ENCODE assay signal across 17 cellular contexts in the genomic region with DNA sequence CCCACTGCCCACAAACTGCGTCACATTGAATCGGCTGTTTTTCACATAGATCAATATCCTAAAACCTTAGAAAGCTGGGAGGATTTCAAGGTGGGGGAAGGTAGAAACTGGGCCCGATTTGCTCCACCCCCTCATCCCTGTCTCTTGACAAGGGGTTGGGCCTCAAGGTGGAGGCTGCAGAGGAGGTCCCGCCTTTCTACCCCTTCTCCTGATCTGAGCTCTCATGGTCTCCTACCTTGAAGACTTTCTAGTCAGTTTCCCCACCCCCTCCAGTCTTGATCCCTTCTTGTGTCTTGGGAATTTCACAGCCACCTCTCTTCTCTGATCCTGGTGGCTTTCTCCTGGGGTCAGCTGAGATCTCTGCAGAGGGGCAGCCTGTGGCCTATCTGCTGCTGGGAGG. TPM values are rescaled to one million over a fixed set of nuclear protein-coding genes. Genes with fewer than 3 reads are reported as not detected.
DNase-seq lines count a peak whose midpoint lies in the region; ATAC-seq and TF ChIP-seq lines count a peak whose summit lies in the region.
"Had no signal": no experiment of that assay in that cellular context is flagged by ENCODE, and none has a peak within 500 bp of the region (broad histone marks: within the 10 kb centered on the region; RNA-seq: fewer than 3 reads in every experiment).

No MANE protein-coding gene starts in this region.

- H3K4me1 ChIP-seq in breast epithelium, result peaks cover 0 to under 1% of the 10 kb centered on the region in 2 donors

- no peak overlapping the region for H3K27ac ChIP-seq in breast epithelium
- no peak overlapping the region for H3K27ac ChIP-seq in WERI-Rb-1
- H3K27ac ChIP-seq: C4-2B, RWPE1, SJSA1 had no signal

- no peaks in the 10 kb centered on the region for H3K27me3 Mint-ChIP-seq in MCF 10A (ENCODE audit: insufficient read depth, unreplicated experiment)

- H3K9me3 ChIP-seq in breast epithelium (no peaks in the 10 kb centered on the region), WERI-Rb-1 (ENCODE audit: severe bottlenecking) (no peaks in the 10 kb centered on the region)
- H3K9me3 ChIP-seq: SJSA1 had no signal

- DNase-seq in MCF 10A (ENCODE audit: unreplicated experiment) (no peak), breast epithelium (ENCODE audit: low spot score in 2 of 2) (no peak), WERI-Rb-1 (peak; percentile 36), iPS-NIHi7 (ENCODE audit: extremely low spot score) (peak; percentile 53), SIG-M5 (lab: John Stamatoyannopoulos, UW) (no peak), SW480 (ENCODE audit: low spot score) (no peak), NCI-H2196 (lab: John Stamatoyannopoulos, UW; ENCODE audit: unreplicated experiment) (no peak)
- DNase-seq in stimulated activated effector memory CD8-positive, alpha-beta T cell treated with anti-CD3 and anti-CD28 coated beads, Interleukin-12 subunit alpha, Interleukin-12 subunit beta, amount 100 ng/mL, for 72 hours (ENCODE audit: low spot score in 2 of 2), result no peak
- DNase-seq: DMS79, GOT3, Kasumi-1, NCI-H1417, NCI-H2029, NCI-H526 had no signal

- peaks cover 12% of the 10 kb centered on the region for H3K4me1 Mint-ChIP-seq in MCF 10A (ENCODE audit: insufficient read depth, unreplicated experiment)
- peaks cover 17% of the 10 kb centered on the region for H3K4me1 Mint-ChIP-seq in stimulated activated effector memory CD8-positive, alpha-beta T cell treated with anti-CD3 and anti-CD28 coated beads, Interleukin-12 subunit alpha, Interleukin-12 subunit beta, amount 100 ng/mL, for 72 hours

- CTCF ChIA-PET in MCF 10A (lab: Yijun Ruan, JAX), result no interaction called here

- H3K36me3 ChIP-seq in breast epithelium (no peaks in the 10 kb centered on the region), WERI-Rb-1 (no peaks in the 10 kb centered on the region)
- H3K36me3 ChIP-seq: SJSA1 had no signal

- TF ChIP-seq CTCF in MCF 10A (IDR thresholded peaks at IDR 0.05; ENCODE audit: unreplicated experiment) (no peak), breast epithelium (IDR thresholded peaks at IDR 0.05) (no peak), WERI-Rb-1 (IDR thresholded peaks at IDR 0.05; ENCODE audit: low read depth, low read length) (no peak)

- intact Hi-C loops in MCF 10A (cut with micrococcal nuclease) (no loop called here), breast epithelium (cut with DNase I; ENCODE audit: low total_unique reads) (no loop called here)

- H3K27me3 ChIP-seq in breast epithelium, result peaks cover 0 to 2% of the 10 kb centered on the region in 2 donors
- H3K27me3 ChIP-seq in WERI-Rb-1 (ENCODE audit: insufficient read depth, low read depth, severe bottlenecking), result no peaks in the 10 kb centered on the region
- H3K27me3 ChIP-seq: SJSA1 had no signal

- no peak overlapping the region for H3K4me3 ChIP-seq in breast epithelium
- H3K4me3 ChIP-seq in WERI-Rb-1 (ENCODE audit: low read depth, low read length), result no peak overlapping the region
- H3K4me3 ChIP-seq: SJSA1 had no signal

- H3K27ac Mint-ChIP-seq in MCF 10A (ENCODE audit: low read depth, unreplicated experiment), result peak overlapping the region; percentile 17
- H3K27ac Mint-ChIP-seq in stimulated activated effector memory CD8-positive, alpha-beta T cell treated with anti-CD3 and anti-CD28 coated beads, Interleukin-12 subunit alpha, Interleukin-12 subunit beta, amount 100 ng/mL, for 72 hours, result peak overlapping the region; percentile 21

- no peaks in the 10 kb centered on the region for H3K9me3 Mint-ChIP-seq in MCF 10A (ENCODE audit: unreplicated experiment)
- H3K9me3 Mint-ChIP-seq in stimulated activated effector memory CD8-positive, alpha-beta T cell treated with anti-CD3 and anti-CD28 coated beads, Interleukin-12 subunit alpha, Interleukin-12 subunit beta, amount 100 ng/mL, for 72 hours, result no peaks in the 10 kb centered on the region

- no peak overlapping the region for H3K4me3 Mint-ChIP-seq in MCF 10A (ENCODE audit: unreplicated experiment)
- H3K4me3 Mint-ChIP-seq in stimulated activated effector memory CD8-positive, alpha-beta T cell treated with anti-CD3 and anti-CD28 coated beads, Interleukin-12 subunit alpha, Interleukin-12 subunit beta, amount 100 ng/mL, for 72 hours, result no peak overlapping the region

- H3K36me3 Mint-ChIP-seq in MCF 10A (ENCODE audit: insufficient read depth, unreplicated experiment), result no peaks in the 10 kb centered on the region
- H3K36me3 Mint-ChIP-seq in stimulated activated effector memory CD8-positive, alpha-beta T cell treated with anti-CD3 and anti-CD28 coated beads, Interleukin-12 subunit alpha, Interleukin-12 subunit beta, amount 100 ng/mL, for 72 hours, result peaks cover 8% of the 10 kb centered on the region

- no peak for TF ChIP-seq POLR2A in breast epithelium (IDR thresholded peaks at IDR 0.05)

- POLR2A ChIA-PET in MCF 10A (lab: Yijun Ruan, JAX), result interaction anchor here (0.6 to 1.4 kb wide), 3 partner anchors 14 to 76 kb away, joined by 3 to 5 read pairs (median 3); no protein-coding TSS in a partner anchor

- no TSS peak for BruUV-seq in MCF 10A (replicated peaks; lab: Mats Ljungman, UMichigan)

- no peak for ATAC-seq in stimulated activated effector memory CD8-positive, alpha-beta T cell treated with anti-CD3 and anti-CD28 coated beads, Interleukin-12 subunit alpha, Interleukin-12 subunit beta, amount 100 ng/mL, for 72 hours

RNA-seq across cellular contexts. Expression of gene STARD10, which starts 4.5 kb away (rescaled TPM):
- total RNA-seq in MCF 10A (2022) (10.6 and 16.9 TPM in 2 replicates), breast epithelium (100 to 1,000 TPM in 1 of 3 donors, 10 to 100 TPM in 2; 20.6 to 117 (median 93.7) TPM)

RNA-seq across cellular contexts. Expression of gene ATG16L2, which starts 15.8 kb away (rescaled TPM):
- total RNA-seq in MCF 10A (2022) (9.9 and 11.2 TPM in 2 replicates), breast epithelium (10 to 100 TPM; 18.7 to 39.2 (median 28.2) TPM)

RNA-seq across cellular contexts. Expression of gene ARAP1, which starts 46.2 kb away (rescaled TPM):
- total RNA-seq in MCF 10A (2022), result 47.0 and 47.6 TPM in 2 replicates
- 100 to 1,000 TPM in 1 of 3 donors, 10 to 100 TPM in 2; 85.9 to 109 (median 97.0) TPM for total RNA-seq in breast epithelium

Comparison
In these comparisons a context has a peak if more than half of its experiments do, and no peak if none do; other contexts are left out.
1. DNase-seq: peak in WERI-Rb-1 (single experiment) and iPS-NIHi7 (single experiment); none in MCF 10A (single experiment), breast epithelium (0 of 2), stimulated activated effector memory CD8-positive, alpha-beta T cell treated with anti-CD3 and anti-CD28 coated beads, Interleukin-12 subunit alpha, Interleukin-12 subunit beta, amount 100 ng/mL, for 72 hours (0 of 2), SIG-M5 (single experiment), SW480 (single experiment) and NCI-H2196 (single experiment).